7 cellular contexts compared by ENCODE assay signal in the genomic region with DNA sequence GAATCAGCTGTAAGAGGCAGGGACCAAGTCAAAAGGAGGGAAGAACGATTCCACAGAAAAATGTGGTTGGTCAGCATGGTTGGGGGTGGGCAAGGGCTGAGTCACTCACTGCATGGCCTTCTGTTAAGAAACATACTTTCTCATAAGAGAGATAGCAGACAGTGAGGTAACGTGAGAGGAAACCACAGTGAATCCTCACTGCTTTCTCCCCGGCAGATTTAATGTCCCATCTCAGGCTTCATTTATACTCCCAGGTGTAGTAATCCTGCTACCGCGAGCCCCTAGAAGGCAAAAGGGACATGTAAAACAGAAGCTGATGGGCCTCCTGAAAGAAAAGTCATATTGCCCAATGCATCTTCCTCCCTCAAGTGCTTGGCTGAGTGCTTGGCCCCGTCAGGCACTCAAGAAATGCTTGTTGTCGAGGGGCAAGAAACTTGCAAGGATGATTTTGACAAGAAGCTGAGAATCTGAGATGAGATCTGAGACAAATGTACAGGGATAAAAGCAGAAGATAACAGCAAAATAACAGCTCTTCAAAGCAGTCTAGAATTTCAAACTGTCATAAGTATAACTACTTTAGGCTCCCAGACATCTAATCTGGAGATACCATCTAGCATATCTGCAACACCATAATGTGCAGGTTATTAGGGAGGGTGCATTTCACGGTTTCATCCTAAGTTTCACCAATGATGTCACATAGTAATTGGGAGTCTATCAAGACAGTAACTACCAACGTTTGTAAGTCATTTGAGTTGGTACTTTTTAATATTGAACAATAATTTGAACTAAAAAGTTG. TPM values are rescaled to one million over a fixed set of nuclear protein-coding genes. Genes with fewer than 3 reads are reported as not detected.
A peak's percentile ranks its signal among the peaks of the same experiment; 100 is the strongest.
DNase-seq lines count a peak whose midpoint lies in the region; ATAC-seq and FAIRE-seq lines count a peak whose summit lies in the region.

No MANE protein-coding gene starts in this region.

- peak overlapping the region; percentile 91 for H3K27ac Mint-ChIP-seq in activated naive CD8-positive, alpha-beta T cell

- peaks cover 38% of the 10 kb centered on the region for H3K4me1 Mint-ChIP-seq in activated naive CD8-positive, alpha-beta T cell (ENCODE audit: low read depth)

- no peak for ATAC-seq in GM18858 (IDR thresholded peaks at IDR 0.05; ENCODE audit: unreplicated experiment)

- H3K4me3 Mint-ChIP-seq in activated naive CD8-positive, alpha-beta T cell = peak overlapping the region; percentile 70

- H3K36me3 Mint-ChIP-seq in activated naive CD8-positive, alpha-beta T cell = no peaks in the 10 kb centered on the region

- DNase-seq in GM18507 (ENCODE audit: extremely low spot score, insufficient read length, low read depth) = no peak
- DNase-seq in Kasumi-1 (lab: John Stamatoyannopoulos, UW) = peak; percentile 20 to 21
- DNase-seq in left kidney (ENCODE audit: low read depth, low spot score) = peak; percentile 59
- no peak for DNase-seq in NCI-H1092 treated with DMSO at 0.1 percent for 48 hours (lab: John Stamatoyannopoulos, UW)
- no peak for DNase-seq in mesenteric fat pad (ENCODE audit: low spot score)

- no peaks in the 10 kb centered on the region for H3K9me3 Mint-ChIP-seq in activated naive CD8-positive, alpha-beta T cell (ENCODE audit: low read depth)

- H3K27me3 Mint-ChIP-seq in activated naive CD8-positive, alpha-beta T cell = no peaks in the 10 kb centered on the region

- FAIRE-seq in GM18507 (lab: Jason Lieb, UNC) = peak; percentile 82

RNA-seq across cellular contexts. Expression of gene SH3KBP1, which starts 40.2 kb away (rescaled TPM):
- total RNA-seq in mesenteric fat pad = 101 TPM

Comparison
In these comparisons a context has a peak if more than half of its experiments do, and no peak if none do; other contexts are left out.
1. DNase-seq: peak in Kasumi-1 (2 of 2) and left kidney (single experiment); none in GM18507 (single experiment), NCI-H1092 treated with DMSO at 0.1 percent for 48 hours (single experiment) and mesenteric fat pad (single experiment).